In genomic region chr10:84194424-84195043, GRCh38 we compare ENCODE assay signal across 1 cellular context.
TF ChIP-seq lines count a peak whose summit lies in the region.

TSS of gene CDHR1 (plus strand) at chr10:84194537. CDS start at chr10:84194761, 224 bp downstream.

TF ChIP-seq in H1, 55 proteins besides CTCF, POLR2A, EP300 and RAD21:
- TF ChIP-seq SUZ12 (IDR thresholded peaks at IDR 0.05; ENCODE audit: low read length) (peak; percentile 61; the same call in 1 of the 2 replicates), ZNF274 (IDR thresholded peaks at IDR 0.05; ENCODE audit: borderline replicate concordance, extremely low read depth, low read length) (no peak), KDM5A (IDR thresholded peaks at IDR 0.05; ENCODE audit: low read length) (no peak), POU5F1 (IDR thresholded peaks at IDR 0.05; ENCODE audit: low read depth, low read length) (no peak), POLR2AphosphoS5 (IDR thresholded peaks at IDR 0.05; ENCODE audit: low read depth, low read length) (no peak), MAX (IDR thresholded peaks at IDR 0.05) (peak; percentile 41; the same call in 1 of the 2 replicates), GABPA (IDR thresholded peaks at IDR 0.05; ENCODE audit: borderline replicate concordance, insufficient read depth, low read length) (no peak), KDM4A (IDR thresholded peaks at IDR 0.05; ENCODE audit: low read depth, low read length, severe bottlenecking) (peak; percentile 99), ASH2L (IDR thresholded peaks at IDR 0.05; ENCODE audit: low read length) (peak; percentile 24), BCL11A (IDR thresholded peaks at IDR 0.05; ENCODE audit: low read depth in 2 of 2, low read length in 2 of 2) (no peak), EZH2 (IDR thresholded peaks at IDR 0.05; ENCODE audit: low read depth, low read length, severe bottlenecking) (peak; percentile 63), CREB1 (IDR thresholded peaks at IDR 0.05) (peak; percentile 69), JUND (IDR thresholded peaks at IDR 0.05; ENCODE audit: low read length) (no peak), E2F6 (IDR thresholded peaks at IDR 0.05) (peak; percentile 20; the same call in 1 of the 2 replicates), CHD2 (IDR thresholded peaks at IDR 0.05; ENCODE audit: low read length) (no peak)
